In the genomic region with DNA sequence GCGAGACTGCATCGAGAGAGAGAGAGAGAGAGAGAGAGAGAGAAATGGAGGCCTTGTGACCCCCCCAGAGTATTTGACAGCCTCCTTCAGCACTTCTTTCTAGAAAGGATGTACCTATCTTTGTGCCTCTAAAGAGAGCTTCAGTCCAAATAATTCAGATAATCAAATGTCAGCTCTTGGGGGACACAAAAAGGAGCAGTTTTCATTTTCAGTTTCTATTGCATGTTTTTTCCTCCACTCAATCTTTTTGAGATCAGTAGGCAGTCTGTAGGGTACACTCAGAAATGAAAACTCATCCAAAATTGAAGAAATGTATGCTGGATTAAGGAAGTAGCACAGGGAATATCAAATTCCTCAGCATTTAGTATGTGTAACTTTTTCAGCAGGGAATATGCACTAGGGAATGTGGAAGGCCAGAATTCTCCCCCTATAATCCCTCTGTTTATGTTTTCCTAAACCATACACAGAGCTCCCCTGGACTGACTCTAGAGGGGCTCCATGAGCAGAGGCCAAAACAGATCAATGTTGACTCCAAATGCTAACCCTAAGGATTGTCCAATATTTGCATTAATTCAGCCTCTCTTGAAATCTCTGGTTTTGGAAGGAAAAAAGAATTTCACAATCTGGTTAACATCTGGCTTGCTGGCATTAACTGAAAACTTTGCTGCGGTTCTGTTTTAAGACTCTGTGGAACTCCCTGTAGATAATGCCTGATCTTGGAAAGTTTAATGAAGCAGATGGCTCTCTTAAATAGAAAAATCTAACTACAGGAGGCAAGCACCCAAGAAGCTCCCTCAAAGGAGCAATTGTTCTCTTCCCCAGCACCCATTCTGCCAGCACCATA, we compare ENCODE assay signal across 19 cellular contexts.
DNase-seq lines count a peak whose midpoint lies in the region; ATAC-seq and TF ChIP-seq lines count a peak whose summit lies in the region.
"Had no signal": no experiment of that assay in that cellular context is flagged by ENCODE, and none has a peak within 500 bp of the region (broad histone marks: within the 10 kb centered on the region; RNA-seq: fewer than 3 reads in every experiment).

No MANE protein-coding gene starts in this region.

- peak overlapping the region in 1 of 4 donors; percentile 39 for H3K4me3 Mint-ChIP-seq in IgD-negative memory B cell
- no peak overlapping the region for H3K4me3 Mint-ChIP-seq in naive thymus-derived CD4-positive, alpha-beta T cell
- H3K4me3 Mint-ChIP-seq: activated CD4-positive, alpha-beta T cell treated with anti-CD3 and anti-CD28 coated beads, Interleukin-2, amount 10 ng/mL, durations not matched to agents 24 days and 14 days; activated naive CD4-positive, alpha-beta T cell treated with anti-CD3 and anti-CD28 coated beads, Interleukin-2, amount 50 U/mL, for 24 hours; activated T-cell treated with anti-CD3 and anti-CD28 coated beads, Interleukin-2, amount 50 U/mL, for 24 hours; mesothelial cell of epicardium; type B pancreatic cell had no signal

- peak; percentile 16 for DNase-seq in COLO829 (ENCODE audit: low spot score)
- DNase-seq in fibroblast of gingiva (ENCODE audit: low read depth), result peak; percentile 44
- DNase-seq in middle frontal gyrus (ENCODE audit: extremely low spot score, low spot score), result peak; percentile 17
- no peak for DNase-seq in naive thymus-derived CD4-positive, alpha-beta T cell
- no peak for DNase-seq in NCI-H1436 (lab: John Stamatoyannopoulos, UW)
- no peak for DNase-seq in GM10248 (ENCODE audit: extremely low spot score)
- DNase-seq: activated CD4-positive, alpha-beta T cell treated with anti-CD3 and anti-CD28 coated beads, Interleukin-2, amount 10 ng/mL, durations not matched to agents 24 days and 14 days; activated T-cell treated with anti-CD3 and anti-CD28 coated beads, Interleukin-2, amount 50 U/mL, for 24 hours; Caco-2; KBM-7; nucleus accumbens had no signal

- intact Hi-C loops in naive thymus-derived CD4-positive, alpha-beta T cell (cut with micrococcal nuclease), result no loop called here

- peaks cover 0 to 2% (median 0%) of the 10 kb centered on the region in 3 donors for H3K4me1 Mint-ChIP-seq in IgD-negative memory B cell
- peaks cover 0 to 3% (median 0%) of the 10 kb centered on the region in 7 donors for H3K4me1 Mint-ChIP-seq in naive thymus-derived CD4-positive, alpha-beta T cell
- H3K4me1 Mint-ChIP-seq: activated CD4-positive, alpha-beta T cell treated with anti-CD3 and anti-CD28 coated beads, Interleukin-2, amount 10 ng/mL, durations not matched to agents 24 days and 14 days; activated naive CD4-positive, alpha-beta T cell treated with anti-CD3 and anti-CD28 coated beads, Interleukin-2, amount 50 U/mL, for 24 hours had no signal

- no peaks in the 10 kb centered on the region for H3K36me3 Mint-ChIP-seq in IgD-negative memory B cell
- H3K36me3 Mint-ChIP-seq in naive thymus-derived CD4-positive, alpha-beta T cell, result no peaks in the 10 kb centered on the region
- H3K36me3 Mint-ChIP-seq: activated naive CD4-positive, alpha-beta T cell treated with anti-CD3 and anti-CD28 coated beads, Interleukin-2, amount 50 U/mL, for 24 hours; mesothelial cell of epicardium; type B pancreatic cell had no signal

- POLR2A ChIA-PET in naive thymus-derived CD4-positive, alpha-beta T cell (lab: Charles Lee), result interaction anchor here (0.7 kb wide), 1 partner anchor 86 kb away, joined by 3 read pairs; no protein-coding TSS in a partner anchor
- POLR2A ChIA-PET in GM10248 (lab: Yijun Ruan, JAX), result no interaction called here

- ATAC-seq in naive thymus-derived CD4-positive, alpha-beta T cell, result no peak
- no peak for ATAC-seq in HG03521 (IDR thresholded peaks at IDR 0.05; ENCODE audit: unreplicated experiment)

- H3K4me3 ChIP-seq in naive thymus-derived CD4-positive, alpha-beta T cell (ENCODE audit: low read length), result no peak overlapping the region
- H3K4me3 ChIP-seq: cardiac muscle cell, SJSA1, skin epidermis had no signal

- CTCF ChIA-PET in naive thymus-derived CD4-positive, alpha-beta T cell (lab: Charles Lee), result interaction anchor here (0.6 kb wide), 1 partner anchor 1530 kb away, joined by 5 read pairs; no protein-coding TSS in a partner anchor
- CTCF ChIA-PET in GM10248 (lab: Yijun Ruan, JAX), result interaction anchor here (1.1 to 1.2 kb wide), 3 partner anchors 14 to 28 kb away, joined by 3 to 5 read pairs (median 3); no protein-coding TSS in a partner anchor

- no peaks in the 10 kb centered on the region for H3K36me3 ChIP-seq in naive thymus-derived CD4-positive, alpha-beta T cell (ENCODE audit: control insufficient read depth in 2 of 3, insufficient read depth in 3 of 3, low read length in 3 of 3)
- H3K36me3 ChIP-seq: cardiac muscle cell, SJSA1 had no signal

- no peak for TF ChIP-seq CTCF in GM10248 (IDR thresholded peaks at IDR 0.05; ENCODE audit: control extremely low read depth, extremely low read depth, low read depth, missing control alignments)

- no peaks in the 10 kb centered on the region for H3K9me3 Mint-ChIP-seq in IgD-negative memory B cell
- no peaks in the 10 kb centered on the region for H3K9me3 Mint-ChIP-seq in naive thymus-derived CD4-positive, alpha-beta T cell
- H3K9me3 Mint-ChIP-seq: activated CD4-positive, alpha-beta T cell treated with anti-CD3 and anti-CD28 coated beads, Interleukin-2, amount 10 ng/mL, durations not matched to agents 24 days and 14 days; activated naive CD4-positive, alpha-beta T cell treated with anti-CD3 and anti-CD28 coated beads, Interleukin-2, amount 50 U/mL, for 24 hours; activated T-cell treated with anti-CD3 and anti-CD28 coated beads, Interleukin-2, amount 50 U/mL, for 24 hours; mesothelial cell of epicardium; type B pancreatic cell had no signal

- H3K27me3 Mint-ChIP-seq in IgD-negative memory B cell, result peaks cover 8% of the 10 kb centered on the region
- peaks cover 10 to 52% (median 24%) of the 10 kb centered on the region in 5 donors for H3K27me3 Mint-ChIP-seq in naive thymus-derived CD4-positive, alpha-beta T cell

- no peaks in the 10 kb centered on the region for H3K27me3 ChIP-seq in naive thymus-derived CD4-positive, alpha-beta T cell (ENCODE audit: control insufficient read depth in 2 of 2, insufficient read depth in 2 of 2, low read length in 2 of 2)
- H3K27me3 ChIP-seq: cardiac muscle cell, SJSA1 had no signal

- H3K27ac ChIP-seq in naive thymus-derived CD4-positive, alpha-beta T cell (ENCODE audit: low read depth, low read length), result no peak overlapping the region
- H3K27ac ChIP-seq: cardiac muscle cell, SJSA1, skin epidermis had no signal

- H3K4me1 ChIP-seq in naive thymus-derived CD4-positive, alpha-beta T cell (ENCODE audit: control insufficient read depth in 2 of 2, insufficient read depth in 2 of 2, low read length in 2 of 2), result no peaks in the 10 kb centered on the region
- H3K4me1 ChIP-seq: Caco-2, SJSA1 had no signal

- H3K9me3 ChIP-seq in naive thymus-derived CD4-positive, alpha-beta T cell (ENCODE audit: control insufficient read depth in 2 of 3, low read length in 3 of 3), result no peaks in the 10 kb centered on the region
- H3K9me3 ChIP-seq: Caco-2, SJSA1 had no signal

- H3K27ac Mint-ChIP-seq in IgD-negative memory B cell, result peak overlapping the region in 2 of 3 donors; percentile 9 to 37
- no peak overlapping the region for H3K27ac Mint-ChIP-seq in naive thymus-derived CD4-positive, alpha-beta T cell
- H3K27ac Mint-ChIP-seq: activated CD4-positive, alpha-beta T cell treated with anti-CD3 and anti-CD28 coated beads, Interleukin-2, amount 10 ng/mL, durations not matched to agents 24 days and 14 days; activated naive CD4-positive, alpha-beta T cell treated with anti-CD3 and anti-CD28 coated beads, Interleukin-2, amount 50 U/mL, for 24 hours; activated T-cell treated with anti-CD3 and anti-CD28 coated beads, Interleukin-2, amount 50 U/mL, for 24 hours; mesothelial cell of epicardium; type B pancreatic cell had no signal

Comparison
In these comparisons a context has a peak if more than half of its experiments do, and no peak if none do; other contexts are left out.
1. DNase-seq: peak in COLO829 (single experiment), fibroblast of gingiva (single experiment) and middle frontal gyrus (single experiment); none in naive thymus-derived CD4-positive, alpha-beta T cell (0 of 9), NCI-H1436 (single experiment) and GM10248 (single experiment).
2. H3K27ac Mint-ChIP-seq: peak in IgD-negative memory B cell (2 of 3); none in naive thymus-derived CD4-positive, alpha-beta T cell (0 of 9).